1 cellular context compared by ENCODE assay signal in genomic region chr17:75457047-75457654, GRCh38.
A peak's percentile ranks its signal among the peaks of the same experiment; 100 is the strongest.
TF ChIP-seq lines count a peak whose summit lies in the region.

No MANE protein-coding gene starts in this region.

TF ChIP-seq in SK-N-SH, 30 proteins besides CTCF, POLR2A, EP300 and RAD21 (continued from another document):
- TF ChIP-seq REST (IDR thresholded peaks at IDR 0.05; ENCODE audit: low read depth, low read length): peak; percentile 49; the same call in 1 of the 2 replicates
- no peak for TF ChIP-seq IRF3 (IDR thresholded peaks at IDR 0.05; ENCODE audit: low read depth, low read length)
- TF ChIP-seq SIN3A (IDR thresholded peaks at IDR 0.05; ENCODE audit: borderline replicate concordance, low read depth, low read length): peak; percentile 40; the same call in 1 of the 2 replicates
- no peak for TF ChIP-seq CHD2 (IDR thresholded peaks at IDR 0.05; ENCODE audit: low read length, partially characterized antibody)
- no peak for TF ChIP-seq RFX5 (IDR thresholded peaks at IDR 0.05; ENCODE audit: low read length)
- TF ChIP-seq USF1 (IDR thresholded peaks at IDR 0.05; ENCODE audit: borderline replicate concordance, low read depth): peak; percentile 94
- TF ChIP-seq NFIC (IDR thresholded peaks at IDR 0.05; ENCODE audit: borderline replicate concordance): no peak
- TF ChIP-seq MEF2A (IDR thresholded peaks at IDR 0.05; ENCODE audit: borderline replicate concordance, low read depth): no peak
- no peak for TF ChIP-seq TEAD4 (IDR thresholded peaks at IDR 0.05; ENCODE audit: borderline replicate concordance, insufficient read depth)
- peak; percentile 74 for TF ChIP-seq POLR2AphosphoS5 (IDR thresholded peaks at IDR 0.05; ENCODE audit: low read depth, low read length)
- TF ChIP-seq TCF12 (IDR thresholded peaks at IDR 0.05): no peak
